ENCODE assay signal across 5 cellular contexts in genomic region chr5:97876272-97876671, GRCh38.
"Had no signal": no experiment of that assay in that cellular context is flagged by ENCODE, and none has a peak within 500 bp of the region (broad histone marks: within the 10 kb centered on the region; RNA-seq: fewer than 3 reads in every experiment).

No MANE protein-coding gene starts in this region.

- H3K36me3 Mint-ChIP-seq: IgD-negative memory B cell had no signal

- H3K4me1 Mint-ChIP-seq: GM23338, H9, IgD-negative memory B cell had no signal

- DNase-seq: H9 had no signal

- ATAC-seq: GM23338, HepG2 had no signal

- H3K9me3 Mint-ChIP-seq: GM23338, H9, IgD-negative memory B cell had no signal

- H3K27ac Mint-ChIP-seq: GM23338, H9, IgD-negative memory B cell had no signal

- H3K27ac ChIP-seq: HL-60 had no signal

- H3K4me3 ChIP-seq: GM23338 had no signal

- H3K4me3 Mint-ChIP-seq: GM23338, H9, IgD-negative memory B cell had no signal

- H3K27me3 Mint-ChIP-seq: IgD-negative memory B cell had no signal
